Comparison of ENCODE assay signal across 8 cellular contexts in the genomic region with DNA sequence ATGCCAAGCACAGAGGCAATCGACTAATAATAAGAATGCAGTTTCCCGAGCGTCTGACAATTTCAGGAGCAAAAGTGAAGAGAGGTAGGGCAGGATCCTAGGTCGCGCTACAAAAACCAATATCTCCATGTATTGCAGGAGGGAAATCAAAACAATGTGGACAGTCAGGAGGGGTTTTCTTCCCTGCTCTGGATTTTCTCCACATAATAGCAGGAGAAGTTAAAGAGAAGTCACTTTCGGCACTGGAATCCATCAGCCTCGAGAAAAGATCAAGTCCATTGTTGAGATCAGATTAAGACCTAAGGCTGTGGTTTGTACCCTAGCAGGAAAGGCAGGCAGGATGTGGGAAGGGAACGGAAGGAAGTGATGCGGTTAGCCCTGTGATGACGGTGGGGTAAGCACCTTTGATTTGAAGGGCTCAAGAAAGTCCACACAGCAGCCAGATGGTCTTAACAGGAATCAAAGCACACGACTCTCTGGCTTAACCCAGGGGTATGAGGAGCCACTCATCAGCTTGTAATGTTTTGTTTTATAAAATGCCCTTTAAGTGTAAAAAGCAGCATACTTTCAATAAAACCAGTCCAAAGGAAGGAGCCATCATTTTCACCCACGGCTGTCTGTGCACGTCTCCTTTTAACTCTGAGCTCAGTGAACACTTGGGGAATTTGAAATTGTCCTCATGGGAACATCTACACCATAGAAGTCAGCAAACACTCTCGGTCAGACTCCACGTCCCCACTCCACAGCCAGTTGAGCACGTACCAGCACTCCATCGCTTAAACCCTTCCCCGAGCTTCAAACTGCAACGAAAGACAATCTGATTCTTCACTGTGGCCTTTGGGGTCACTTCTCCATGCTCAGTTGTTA. TPM values are rescaled to one million over a fixed set of nuclear protein-coding genes. Genes with fewer than 3 reads are reported as not detected.
DNase-seq lines count a peak whose midpoint lies in the region; ATAC-seq lines count a peak whose summit lies in the region.

No MANE protein-coding gene starts in this region.

- H3K9ac ChIP-seq in BLaER1 = peak overlapping the region; percentile 75

- DNase-seq in activated CD4-positive, alpha-beta T cell treated with anti-CD3 and anti-CD28 coated beads, Interleukin-2, amount 50 U/mL, for 4 hours = peak; percentile 50 to 58
- peak; percentile 79 for DNase-seq in stimulated activated CD4-positive, alpha-beta T cell treated with anti-CD3 and anti-CD28 coated beads, Interleukin-15, amount 100 ng/mL, for 24 hours
- no peak for DNase-seq in 8988T
- no peak for DNase-seq in G401 (ENCODE audit: low spot score)

- H3K27me3 ChIP-seq in BLaER1 (no peaks in the 10 kb centered on the region), esophagus (ENCODE audit: control insufficient read depth in 1 of 2, insufficient read depth in 2 of 2, low read length in 2 of 2) (no peaks in the 10 kb centered on the region)

- H4K20me1 ChIP-seq in BLaER1 = no peaks in the 10 kb centered on the region

- H3K4me2 ChIP-seq in BLaER1 = peak overlapping the region; percentile 96

- ATAC-seq in GM19455 (IDR thresholded peaks at IDR 0.05; ENCODE audit: unreplicated experiment) (peak; percentile 96), HG03521 (IDR thresholded peaks at IDR 0.05; ENCODE audit: unreplicated experiment) (peak; percentile 94)

- in situ Hi-C loops in G401 (cut with HindIII; ENCODE audit: low sequenced_read_pairs) = no loop called here

- H3K4me1 ChIP-seq in BLaER1 (peaks cover 87% of the 10 kb centered on the region), esophagus (ENCODE audit: control insufficient read depth in 2 of 2, insufficient read depth in 2 of 2, low read length in 1 of 2) (peaks cover 0 to 3% of the 10 kb centered on the region in 2 donors)

- H3K9me3 ChIP-seq in BLaER1 (peaks cover 20% of the 10 kb centered on the region), esophagus (ENCODE audit: control insufficient read depth in 2 of 2, insufficient read depth in 1 of 2, low read depth in 1 of 2, low read length in 1 of 2) (no peaks in the 10 kb centered on the region)

- H3K27ac ChIP-seq in BLaER1 (peak overlapping the region; percentile 92), esophagus (ENCODE audit: low read depth in 2 of 2, low read length in 1 of 2) (peak overlapping the region; percentile 52 to 56)

- H3K36me3 ChIP-seq in BLaER1 = no peaks in the 10 kb centered on the region
- no peaks in the 10 kb centered on the region for H3K36me3 ChIP-seq in esophagus (ENCODE audit: control insufficient read depth in 2 of 2, insufficient read depth in 2 of 2, low read length in 1 of 2)

- peak overlapping the region; percentile 47 for H3K4me3 ChIP-seq in BLaER1
- no peak overlapping the region for H3K4me3 ChIP-seq in esophagus (ENCODE audit: low read depth in 1 of 2, low read length in 2 of 2)

- 67 to 69% methylated on average over 19 of the region's 19 CpGs for WGBS in esophagus, 2 donors

RNA-seq across cellular contexts. Expression of a gene that starts 15.8 kb away (rescaled TPM):
- 10 to 100 TPM; 22.5 to 27.2 TPM for polyA plus RNA-seq in esophagus
- 8.4 and 30.0 TPM in 2 replicates for total RNA-seq in G401 (2014; rRNA removed; shearing (Covaris generic))

Comparison
In these comparisons a context has a peak if more than half of its experiments do, and no peak if none do; other contexts are left out.
1. DNase-seq: peak in activated CD4-positive, alpha-beta T cell treated with anti-CD3 and anti-CD28 coated beads, Interleukin-2, amount 50 U/mL, for 4 hours (2 of 2) and stimulated activated CD4-positive, alpha-beta T cell treated with anti-CD3 and anti-CD28 coated beads, Interleukin-15, amount 100 ng/mL, for 24 hours (single experiment); none in 8988T (single experiment) and G401 (single experiment).